In genomic region chr3:52090131-52090548, GRCh38 we compare ENCODE assay signal across 10 cellular contexts. TPM values are rescaled to one million over a fixed set of nuclear protein-coding genes. Genes with fewer than 3 reads are reported as not detected.
DNase-seq lines count a peak whose midpoint lies in the region; ATAC-seq and TF ChIP-seq lines count a peak whose summit lies in the region.
"Had no signal": no experiment of that assay in that cellular context is flagged by ENCODE, and none has a peak within 500 bp of the region (broad histone marks: within the 10 kb centered on the region; RNA-seq: fewer than 3 reads in every experiment).

No MANE protein-coding gene starts in this region.

- TF ChIP-seq CTCF in foreskin fibroblast (IDR thresholded peaks at IDR 0.05; ENCODE audit: low read depth, low read length), result no peak

- DNase-seq in CD1c-positive myeloid dendritic cell (ENCODE audit: extremely low spot score) (peak; percentile 12), SK-MEL-5 (ENCODE audit: low read depth, low spot score) (peak; percentile 40), foreskin fibroblast (peak; percentile 86 to 92), pulmonary artery endothelial cell (ENCODE audit: low read depth, low spot score) (peak; percentile 43), midbrain (lab: John Stamatoyannopoulos, UW) (no peak), GF-D8 (lab: John Stamatoyannopoulos, UW) (no peak), DMS53 treated with DMSO at 0.1 percent for 48 hours (lab: John Stamatoyannopoulos, UW; ENCODE audit: unreplicated experiment) (no peak)
- DNase-seq: activated naive CD4-positive, alpha-beta T cell treated with anti-CD3 and anti-CD28 coated beads, Interleukin-2, amount 10 ng/mL, durations not matched to agents 7 days and 5 days; GDM1 had no signal

- ATAC-seq in GM18511 (IDR thresholded peaks at IDR 0.05; ENCODE audit: unreplicated experiment), result no peak

- H3K4me3 ChIP-seq in foreskin fibroblast (ENCODE audit: low read depth in 1 of 2, low read length in 2 of 2), result no peak overlapping the region

- in situ Hi-C loops in SK-MEL-5 (cut with HindIII; ENCODE audit: low pct_unique_long_range_greater_than_20kb, low sequenced_read_pairs), result no loop called here

RNA-seq across cellular contexts. Expression of gene DUSP7, which starts 33.8 kb away (rescaled TPM):
- 11.9 and 12.6 TPM in 2 replicates for total RNA-seq in SK-MEL-5 (2014; rRNA removed; shearing (Covaris generic))
- 23.2 and 29.6 TPM in 2 replicates for polyA plus RNA-seq in SK-MEL-5 (2015; cell fraction: cytosol; rRNA removed)
- 11.9 and 12.2 TPM in 2 replicates for polyA plus RNA-seq in SK-MEL-5 (2015; cell fraction: nucleus; rRNA removed)
- total RNA-seq in pulmonary artery endothelial cell, result 10.7 and 14.4 TPM in 2 replicates

Comparison
In these comparisons a context has a peak if more than half of its experiments do, and no peak if none do; other contexts are left out.
1. DNase-seq: peak in CD1c-positive myeloid dendritic cell (single experiment), SK-MEL-5 (single experiment), foreskin fibroblast (2 of 2) and pulmonary artery endothelial cell (single experiment); none in midbrain (single experiment), GF-D8 (single experiment) and DMS53 treated with DMSO at 0.1 percent for 48 hours (single experiment).